ENCODE assay signal across 7 cellular contexts in the genomic region with DNA sequence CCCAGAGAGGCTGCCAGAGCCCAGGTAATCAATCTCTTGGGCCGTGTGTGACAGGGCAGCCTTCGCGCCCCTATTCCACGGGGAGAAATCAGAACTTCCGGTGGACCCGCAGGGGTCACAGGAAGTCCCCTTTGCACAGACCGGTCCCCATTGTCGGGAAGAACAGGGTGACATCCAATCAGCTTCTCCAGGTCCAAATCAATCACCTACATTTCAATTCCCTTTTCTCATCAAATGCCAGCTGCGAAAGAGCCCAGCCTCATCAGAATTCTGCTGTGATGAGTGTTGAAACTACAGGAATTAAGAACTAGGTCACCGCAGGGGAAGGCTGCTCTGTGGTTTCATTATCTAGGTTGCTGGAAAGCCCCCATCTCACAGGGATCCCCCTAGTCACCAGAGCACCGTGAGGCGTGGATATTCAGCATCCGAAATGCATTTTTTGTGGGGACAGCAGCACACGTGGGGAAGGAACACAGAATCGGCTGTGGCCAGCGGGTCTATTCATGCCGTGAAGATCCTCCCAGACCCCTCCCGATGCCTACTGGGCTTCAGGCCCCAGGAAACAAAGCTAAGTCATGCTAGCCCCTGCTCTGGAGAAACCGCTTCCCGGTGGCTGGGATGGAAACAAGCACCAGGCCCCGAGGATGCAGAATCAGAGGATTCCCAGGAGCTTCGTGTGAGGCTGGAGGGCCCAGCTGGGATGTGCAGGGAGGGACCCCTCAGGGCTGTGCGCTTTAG.
DNase-seq lines count a peak whose midpoint lies in the region; ATAC-seq and TF ChIP-seq lines count a peak whose summit lies in the region.

No MANE protein-coding gene starts in this region.

- H3K36me3 ChIP-seq in esophagus muscularis mucosa, result no peaks in the 10 kb centered on the region

- H3K9me3 ChIP-seq in esophagus muscularis mucosa, result no peaks in the 10 kb centered on the region

- peak; percentile 72 for DNase-seq in activated CD8-positive, alpha-beta memory T cell treated with anti-CD3 and anti-CD28 coated beads, Interleukin-2, amount 50 U/mL, for 48 hours
- peak; percentile 21 for DNase-seq in kidney tubule cell (ENCODE audit: low spot score)
- peak; percentile 31 to 39 for DNase-seq in stimulated activated CD8-positive, alpha-beta memory T cell treated with anti-CD3 and anti-CD28 coated beads, Interleukin-7, amount 100 ng/mL, for 1 hour (ENCODE audit: low read depth in 2 of 2)
- no peak for DNase-seq in esophagus muscularis mucosa (ENCODE audit: extremely low spot score)
- DNase-seq in NCI-H1092 (lab: John Stamatoyannopoulos, UW), result no peak

- no peak overlapping the region for H3K27ac ChIP-seq in esophagus muscularis mucosa (replicated peaks in 1 of 4)

- TF ChIP-seq POLR2A in esophagus muscularis mucosa (IDR thresholded peaks at IDR 0.05; ENCODE audit: low read depth), result no peak

- peak; percentile 61 for ATAC-seq in GM19324 (IDR thresholded peaks at IDR 0.05; ENCODE audit: low FRiP score, unreplicated experiment)
- ATAC-seq in HG03139 (IDR thresholded peaks at IDR 0.05; ENCODE audit: unreplicated experiment), result peak; percentile 73

- TF ChIP-seq EP300 in esophagus muscularis mucosa (IDR thresholded peaks at IDR 0.05), result no peak

- H3K27me3 ChIP-seq in esophagus muscularis mucosa, result no peaks in the 10 kb centered on the region

- intact Hi-C loops in esophagus muscularis mucosa (cut with DNase I), result no loop called here

- 72% methylated on average over 22 of the region's 23 CpGs for WGBS in esophagus muscularis mucosa

- H3K4me1 ChIP-seq in esophagus muscularis mucosa, result peaks cover 0 to 16% (median 3%) of the 10 kb centered on the region in 4 donors

- TF ChIP-seq CTCF in esophagus muscularis mucosa (IDR thresholded peaks at IDR 0.05), result no peak

- no peak overlapping the region for H3K4me3 ChIP-seq in esophagus muscularis mucosa

Comparison
In these comparisons a context has a peak if more than half of its experiments do, and no peak if none do; other contexts are left out.
1. DNase-seq: peak in activated CD8-positive, alpha-beta memory T cell treated with anti-CD3 and anti-CD28 coated beads, Interleukin-2, amount 50 U/mL, for 48 hours (single experiment), kidney tubule cell (single experiment) and stimulated activated CD8-positive, alpha-beta memory T cell treated with anti-CD3 and anti-CD28 coated beads, Interleukin-7, amount 100 ng/mL, for 1 hour (2 of 2); none in esophagus muscularis mucosa (single experiment) and NCI-H1092 (single experiment).